25 cellular contexts compared by ENCODE assay signal in genomic region chr4:109218288-109218687, GRCh38.
"Had no signal": no experiment of that assay in that cellular context is flagged by ENCODE, and none has a peak within 500 bp of the region (broad histone marks: within the 10 kb centered on the region; RNA-seq: fewer than 3 reads in every experiment).

No MANE protein-coding gene starts in this region.

- H3K36me3 ChIP-seq: neural progenitor cell, ovary, right lobe of liver, sigmoid colon, stomach, thoracic aorta, thyroid gland, tibial nerve, upper lobe of left lung, vagina had no signal

- DNase-seq: occipital lobe; ovary; posterior cingulate gyrus; psoas muscle; right cardiac atrium; right lobe of liver; sigmoid colon; small intestine; stimulated activated CD4-positive, alpha-beta T cell treated with anti-CD3 and anti-CD28 coated beads, Interleukin-15, amount 100 ng/mL, for 24 hours; stimulated activated CD4-positive, alpha-beta T cell treated with anti-CD3 and anti-CD28 coated beads, Interleukin-2, amount 100 ng/mL, for 24 hours; stimulated activated CD4-positive, alpha-beta T cell treated with anti-CD3 and anti-CD28 coated beads, Interleukin-2, amount 100 ng/mL, for 48 hours; stimulated activated CD4-positive, alpha-beta T cell treated with anti-CD3 and anti-CD28 coated beads, Interleukin-4, amount 100 ng/mL, for 24 hours; stimulated activated naive B cell treated with anti-CD40 and anti-IgM and Interleukin-4, amounts not matched to agents 10 μg/mL and 1 μg/mL and 100 μg/mL, for 72 hours; stimulated activated naive CD4-positive, alpha-beta T cell treated with Interleukin-2 at 50 U/mL for 16 hours; stomach; thyroid gland; trophoblast cell; upper lobe of left lung had no signal

- H3K9ac ChIP-seq: neural progenitor cell, parathyroid adenoma had no signal

- H3K9me3 ChIP-seq: ovary, psoas muscle, right lobe of liver, sigmoid colon, stomach, thoracic aorta, thyroid gland, tibial nerve, upper lobe of left lung, vagina had no signal

- H3K4me3 ChIP-seq: neural progenitor cell, ovary, psoas muscle, right lobe of liver, sigmoid colon, stomach, thoracic aorta, thyroid gland, tibial nerve, upper lobe of left lung, vagina had no signal

- H3K4me2 ChIP-seq: neural progenitor cell had no signal

- H2AFZ ChIP-seq: neural progenitor cell, parathyroid adenoma had no signal

- H3K27ac ChIP-seq: neural progenitor cell, ovary, parathyroid adenoma, psoas muscle, right lobe of liver, sigmoid colon, stomach, thoracic aorta, thyroid gland, tibial nerve, upper lobe of left lung, vagina had no signal

- H3K27me3 ChIP-seq: neural progenitor cell, ovary, right lobe of liver, sigmoid colon, stomach, thyroid gland, tibial nerve, upper lobe of left lung, vagina had no signal

- FAIRE-seq: small intestine, urothelium cell line had no signal

- ATAC-seq: psoas muscle; right lobe of liver; stimulated activated effector memory CD8-positive, alpha-beta T cell treated with anti-CD3 and anti-CD28 coated beads, Interleukin-12 subunit alpha, Interleukin-12 subunit beta, amount 100 ng/mL, for 72 hours; stimulated activated naive B cell treated with anti-CD40 and anti-IgM and Interleukin-4, amounts not matched to agents 10 μg/mL and 1 μg/mL and 100 μg/mL, for 72 hours had no signal

- H3K79me2 ChIP-seq: parathyroid adenoma had no signal

- H3K4me1 ChIP-seq: neural progenitor cell, parathyroid adenoma, psoas muscle, right lobe of liver, stomach, thyroid gland, upper lobe of left lung had no signal
